8 cellular contexts compared by ENCODE assay signal in genomic region chr14:50954811-50955372, GRCh38. TPM values are rescaled to one million over a fixed set of nuclear protein-coding genes. Genes with fewer than 3 reads are reported as not detected.
DNase-seq lines count a peak whose midpoint lies in the region; ATAC-seq and TF ChIP-seq lines count a peak whose summit lies in the region.

No MANE protein-coding gene starts in this region.

- ATAC-seq in left lobe of liver (peak; percentile 74), HG02798 (IDR thresholded peaks at IDR 0.05; ENCODE audit: poor library complexity, unreplicated experiment) (no peak)

- H2AFZ ChIP-seq in mammary epithelial cell (ENCODE audit: low read depth, low read length): peak overlapping the region; percentile 75

- no peak for TF ChIP-seq EP300 in tibial nerve (IDR thresholded peaks at IDR 0.05)

- dilution Hi-C loops in mammary epithelial cell (cut with HindIII; ENCODE audit: low sequenced_read_pairs): no loop called here

- H3K4me2 ChIP-seq in mammary epithelial cell (ENCODE audit: insufficient read depth, low read depth, low read length): peak overlapping the region; percentile 63

- peak overlapping the region; percentile 98 for H3K27ac ChIP-seq in AG04450 (ENCODE audit: low read depth, low read length)
- peak overlapping the region; percentile 88 for H3K27ac ChIP-seq in mammary epithelial cell (ENCODE audit: insufficient read depth, low read depth, low read length)
- H3K27ac ChIP-seq in tibial nerve: peak overlapping the region in 2 of 4 donors; percentile 59 to 71

- no peak for TF ChIP-seq POLR2A in tibial nerve (IDR thresholded peaks at IDR 0.05)

- H3K4me1 ChIP-seq in mammary epithelial cell (ENCODE audit: insufficient read depth, low read length) (peaks cover 14% of the 10 kb centered on the region), tibial nerve (peaks cover 0 to 13% (median 4%) of the 10 kb centered on the region in 4 donors)

- H3K4me3 ChIP-seq in AG04450 (ENCODE audit: low read depth, low read length) (no peak overlapping the region), mammary epithelial cell (replicated peaks in 1 of 3; ENCODE audit: insufficient read depth in 1 of 3, low read depth in 2 of 3, low read length in 3 of 3) (peak overlapping the region in 2 of 3 experiments; percentile 20 to 33), tibial nerve (no peak overlapping the region)

- TSS peak; percentile 94 for BruUV-seq in mammary epithelial cell (replicated peaks; lab: Mats Ljungman, UMichigan)

- CTCF ChIA-PET in AG04450 (lab: Charles Lee): interaction anchor here (0.6 to 4.7 kb wide), 11 partner anchors 8 to 289 kb away, joined by 3 to 36 read pairs (median 3); no protein-coding TSS in a partner anchor
- CTCF ChIA-PET in mammary epithelial cell (lab: Charles Lee; ENCODE audit: low non-redundant PET): no interaction called here

- 0% methylated on average over 1 of the region's 1 CpG for WGBS in mammary epithelial cell (ENCODE audit: low coverage, missing lambda C conversion rate)
- 9 to 24% methylated on average over 1 of the region's 1 CpG for WGBS in tibial nerve, 2 donors

- DNase-seq in AG04450 (ENCODE audit: low read depth, low spot score) (no peak), GM13976 (ENCODE audit: low spot score) (peak; percentile 56), NCI-H2227 (lab: John Stamatoyannopoulos, UW; ENCODE audit: unreplicated experiment) (peak; percentile 45), mammary epithelial cell (peak; percentile 66), left lobe of liver (ENCODE audit: low spot score) (no peak), tibial nerve (ENCODE audit: low spot score in 2 of 2) (no peak)
- DNase-seq in activated CD4-positive, CD25-positive, alpha-beta regulatory T cell (lab: John Stamatoyannopoulos, UW): no peak

- H3K9me3 ChIP-seq in AG04450 (ENCODE audit: control insufficient read depth, insufficient read depth, low read length) (no peaks in the 10 kb centered on the region), mammary epithelial cell (replicated peaks; ENCODE audit: insufficient read depth, low read length) (no peaks in the 10 kb centered on the region), tibial nerve (no peaks in the 10 kb centered on the region)

- intact Hi-C loops in mammary epithelial cell (cut with micrococcal nuclease): loop anchor here (1.0 to 5.0 kb wide), 6 partner anchors 11 to 825 kb away; partner anchors contain the start of genes PYGL and TRIM9

- peak overlapping the region; percentile 48 for H3K9ac ChIP-seq in mammary epithelial cell (ENCODE audit: insufficient read depth, low read length)

- H4K20me1 ChIP-seq in mammary epithelial cell (ENCODE audit: insufficient read depth, low read length): no peaks in the 10 kb centered on the region

- in situ Hi-C loops in GM13976 (cut with MboI; ENCODE audit: low sequenced_read_pairs, unreplicated experiment) (no loop called here), mammary epithelial cell (cut with MboI; ENCODE audit: low sequenced_read_pairs in 2 of 2) (no loop called here)

- POLR2A ChIA-PET in AG04450 (lab: Yijun Ruan, JAX): interaction anchor here (0.5 to 1.8 kb wide), 2 partner anchors 10 to 75 kb away, joined by 3 to 7 read pairs; no protein-coding TSS in a partner anchor

- H3K36me3 ChIP-seq in mammary epithelial cell (ENCODE audit: insufficient read depth, low read length): no peaks in the 10 kb centered on the region
- no peaks in the 10 kb centered on the region for H3K36me3 ChIP-seq in tibial nerve

- H3K27me3 ChIP-seq in AG04450 (ENCODE audit: control insufficient read depth, insufficient read depth, low read length): no peaks in the 10 kb centered on the region
- no peaks in the 10 kb centered on the region for H3K27me3 ChIP-seq in mammary epithelial cell (ENCODE audit: insufficient read depth, low read length)
- no peaks in the 10 kb centered on the region for H3K27me3 ChIP-seq in tibial nerve

- no peaks in the 10 kb centered on the region for H3K79me2 ChIP-seq in mammary epithelial cell (ENCODE audit: insufficient read depth, low read length)

- peak; percentile 76 for TF ChIP-seq CTCF in AG04450 (IDR thresholded peaks at IDR 0.05; ENCODE audit: low read depth, low read length)
- peak; percentile 42 for TF ChIP-seq CTCF in GM13976 (IDR thresholded peaks at IDR 0.05; ENCODE audit: borderline replicate concordance, control extremely low read depth, extremely low read depth, insufficient read depth, missing control alignments)
- peak; percentile 53 to 74 for TF ChIP-seq CTCF in mammary epithelial cell (conservative IDR thresholded peaks at IDR 0.05 in 1 of 2, IDR thresholded peaks at IDR 0.05 in 1 of 2; ENCODE audit: extremely low read depth in 1 of 2, insufficient read depth in 1 of 2, low read depth in 1 of 2, low read length in 2 of 2)
- peak; percentile 37 to 74 (median 64) for TF ChIP-seq CTCF in tibial nerve (IDR thresholded peaks at IDR 0.05)

RNA-seq across cellular contexts. Expression of gene PYGL, which starts 10.6 kb away (rescaled TPM):
- polyA plus RNA-seq in AG04450 (2011; rRNA removed) (57.8 and 60.4 TPM in 2 replicates), mammary epithelial cell (132 TPM)
- polyA minus RNA-seq in AG04450 (2011; rRNA and poly(A)+ RNA removed): 47.8 and 52.5 TPM in 2 replicates
- total RNA-seq in mammary epithelial cell (100 to 1,000 TPM; 102 to 146 TPM), left lobe of liver (99.1 TPM), tibial nerve (100 to 1,000 TPM in 1 of 4 donors, 10 to 100 TPM in 3; 50.0 to 112 (median 74.3) TPM)
- 155 TPM for polyA minus RNA-seq in mammary epithelial cell

Comparison
In these comparisons a context has a peak if more than half of its experiments do, and no peak if none do; other contexts are left out.
1. DNase-seq: peak in GM13976 (single experiment), NCI-H2227 (single experiment) and mammary epithelial cell (single experiment); none in AG04450 (single experiment), left lobe of liver (single experiment), tibial nerve (0 of 2) and activated CD4-positive, CD25-positive, alpha-beta regulatory T cell (0 of 4).
2. H3K4me3 ChIP-seq: peak in mammary epithelial cell (2 of 3); none in AG04450 (single experiment) and tibial nerve (0 of 4).
3. Peak in every context shown above with its lines, with median percentiles within 50 percentile points of each other: CTCF ChIP-seq.